In the genomic region with DNA sequence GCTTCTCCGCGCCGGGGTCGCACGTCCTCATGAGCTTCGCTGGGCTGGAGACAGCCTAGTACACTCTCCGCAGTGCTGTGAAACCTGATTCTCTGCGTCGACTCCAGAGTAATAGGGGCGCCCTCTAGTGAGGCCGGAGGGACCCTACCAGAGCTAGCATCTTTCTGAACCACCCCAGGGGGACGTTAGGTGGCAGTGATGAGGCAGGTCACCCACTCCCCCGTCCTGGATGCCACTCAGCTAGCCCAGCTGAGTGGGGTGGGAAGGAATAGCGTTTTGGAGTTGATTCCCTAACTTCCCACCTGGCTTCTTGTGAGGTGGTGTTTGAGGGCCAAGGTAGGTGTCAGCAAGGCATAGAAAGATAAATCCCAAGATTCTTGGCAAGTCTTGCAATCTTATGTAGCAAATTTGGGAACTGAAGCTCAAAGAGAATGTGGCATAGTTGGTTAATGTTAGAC, we compare ENCODE assay signal across 8 cellular contexts. TPM values are rescaled to one million over a fixed set of nuclear protein-coding genes. Genes with fewer than 3 reads are reported as not detected.
DNase-seq lines count a peak whose midpoint lies in the region; ATAC-seq, FAIRE-seq and TF ChIP-seq lines count a peak whose summit lies in the region.

No MANE protein-coding gene starts in this region.

- H3K36me3 ChIP-seq in kidney (ENCODE audit: control insufficient read depth in 1 of 2, insufficient read depth in 2 of 2, low read length in 2 of 2), result no peaks in the 10 kb centered on the region

- TF ChIP-seq CTCF in AG09319 (IDR thresholded peaks at IDR 0.05; ENCODE audit: low read depth, low read length), result peak; percentile 100
- peak; percentile 100 for TF ChIP-seq CTCF in WI38 (IDR thresholded peaks at IDR 0.05; ENCODE audit: low read depth, low read length)
- TF ChIP-seq CTCF in cardiac fibroblast (IDR thresholded peaks at IDR 0.05; ENCODE audit: low read depth, low read length), result peak; percentile 100
- TF ChIP-seq CTCF in kidney (IDR thresholded peaks at IDR 0.05; ENCODE audit: borderline replicate concordance, extremely low read depth, insufficient read depth), result peak; percentile 96

- no peak overlapping the region for H3K9ac ChIP-seq in kidney (ENCODE audit: low read length in 2 of 2)

- intact Hi-C loops in kidney (cut with DNase I), result no loop called here

- ATAC-seq in GM18907 (IDR thresholded peaks at IDR 0.05; ENCODE audit: unreplicated experiment), result peak; percentile 93
- peak; percentile 91 for ATAC-seq in HG03196 (IDR thresholded peaks at IDR 0.05; ENCODE audit: unreplicated experiment)

- no peak overlapping the region for H3K27ac ChIP-seq in kidney (ENCODE audit: low read depth in 2 of 2, low read length in 2 of 2)

- peaks cover 0 to 25% of the 10 kb centered on the region in 2 donors for H3K4me1 ChIP-seq in kidney (ENCODE audit: control insufficient read depth in 1 of 2, insufficient read depth in 1 of 2, low read depth in 1 of 2, low read length in 2 of 2)

- peak; percentile 63 for DNase-seq in AG09319 (ENCODE audit: extremely low read depth, low read depth)
- peak; percentile 43 for DNase-seq in NCI-H2196 treated with DMSO at 0.1 percent for 48 hours (lab: John Stamatoyannopoulos, UW; ENCODE audit: unreplicated experiment)
- peak; percentile 91 to 92 for DNase-seq in cardiac fibroblast (ENCODE audit: low read depth in 2 of 2)
- DNase-seq in kidney, result peak; percentile 89
- DNase-seq in stimulated activated CD4-positive, alpha-beta T cell treated with anti-CD3 and anti-CD28 coated beads, Interleukin-1b, Interleukin-23, amount 100 ng/mL, for 24 hours (ENCODE audit: low read depth in 4 of 4, low spot score in 1 of 4), result peak; percentile 60 to 76 (median 73)

- H3K9me3 ChIP-seq in kidney (ENCODE audit: control insufficient read depth in 1 of 2, low read length in 2 of 2), result no peaks in the 10 kb centered on the region

- peak; percentile 92 for FAIRE-seq in kidney (lab: Jason Lieb, UNC)

- no peak overlapping the region for H3K4me3 ChIP-seq in WI38 (ENCODE audit: low read depth, low read length)
- H3K4me3 ChIP-seq in cardiac fibroblast (replicated peaks in 1 of 2; ENCODE audit: low read depth in 2 of 2, low read length in 2 of 2), result no peak overlapping the region
- H3K4me3 ChIP-seq in kidney (ENCODE audit: low read length in 2 of 2), result peak overlapping the region; percentile 9 to 34

RNA-seq across cellular contexts. Expression of a gene that starts 4.0 kb away (rescaled TPM):
- total RNA-seq in kidney, result not detected
- 0.37 TPM for polyA plus RNA-seq in kidney (ENCODE audit: insufficient read depth, low read depth, low replicate concordance)

RNA-seq across cellular contexts. Expression of a gene that starts 4.2 kb away (rescaled TPM):
- 0.28 TPM for total RNA-seq in kidney
- 0.26 TPM for polyA plus RNA-seq in kidney (ENCODE audit: insufficient read depth, low read depth, low replicate concordance)

RNA-seq across cellular contexts. Expression of a gene that starts 11.5 kb away (rescaled TPM):
- 1.4 TPM for total RNA-seq in kidney
- polyA plus RNA-seq in kidney (ENCODE audit: insufficient read depth, low read depth, low replicate concordance), result 0.52 TPM

RNA-seq across cellular contexts. Expression of a gene that starts 11.6 kb away (rescaled TPM):
- 1.6 TPM for total RNA-seq in kidney
- polyA plus RNA-seq in kidney (ENCODE audit: insufficient read depth, low read depth, low replicate concordance), result 0.26 TPM

Comparison
In these comparisons a context has a peak if more than half of its experiments do, and no peak if none do; other contexts are left out.
1. H3K4me3 ChIP-seq: peak in kidney (2 of 2); none in WI38 (single experiment) and cardiac fibroblast (0 of 2).
2. Peak in every context shown above with its lines, with median percentiles within 50 percentile points of each other: DNase-seq and CTCF ChIP-seq.